In the genomic region with DNA sequence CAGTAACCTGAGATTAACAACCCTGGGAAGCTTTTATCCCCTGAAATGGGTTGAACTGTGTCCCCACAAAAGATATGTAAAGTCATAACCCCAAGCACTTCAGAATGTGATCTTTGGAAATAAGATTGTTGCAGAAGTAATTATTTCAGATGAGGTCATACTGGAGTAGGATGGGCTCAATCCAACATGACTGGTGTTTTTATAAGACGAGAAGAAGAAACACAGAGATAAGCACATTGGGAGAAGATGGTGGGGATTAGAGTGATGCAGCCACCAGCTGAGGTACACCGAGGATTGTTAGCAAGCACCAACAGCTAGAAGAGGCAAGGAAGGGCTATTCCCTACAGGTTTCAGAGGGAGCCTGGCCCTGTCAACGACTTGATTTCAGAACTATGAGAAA, we compare ENCODE assay signal across 25 cellular contexts. TPM values are rescaled to one million over a fixed set of nuclear protein-coding genes. Genes with fewer than 3 reads are reported as not detected.
DNase-seq lines count a peak whose midpoint lies in the region; ATAC-seq, FAIRE-seq and TF ChIP-seq lines count a peak whose summit lies in the region.
"Had no signal": no experiment of that assay in that cellular context is flagged by ENCODE, and none has a peak within 500 bp of the region (broad histone marks: within the 10 kb centered on the region; RNA-seq: fewer than 3 reads in every experiment).

No MANE protein-coding gene starts in this region.

- H3K27ac ChIP-seq in HEK293 (ENCODE audit: extremely low read depth, low read depth, low read length) = no peak overlapping the region
- H3K27ac ChIP-seq in K562 (ENCODE audit: extremely low read depth, low read depth, low read length) = no peak overlapping the region
- peak overlapping the region; percentile 57 for H3K27ac ChIP-seq in osteoblast (ENCODE audit: low read depth, low read length)
- H3K27ac ChIP-seq: BLaER1 had no signal

- intact Hi-C loops in K562 (cut with micrococcal nuclease) = no loop called here

- FAIRE-seq in K562 (lab: Jason Lieb, UNC) = peak; percentile 11
- FAIRE-seq: A204.1, G401.6, GM12891, GM19239 had no signal

- H3K9me1 ChIP-seq in K562 (ENCODE audit: control insufficient read depth, insufficient read depth, low read length) = no peaks in the 10 kb centered on the region

- no peak overlapping the region for H3K9ac ChIP-seq in K562 (ENCODE audit: insufficient read depth in 1 of 2, low read depth in 2 of 2, low read length in 2 of 2)
- H3K9ac ChIP-seq: BLaER1 had no signal

- H3K4me2 ChIP-seq in K562 (ENCODE audit: insufficient read depth, low read length) (no peak overlapping the region), osteoblast (ENCODE audit: insufficient read depth, low read length) (no peak overlapping the region)
- H3K4me2 ChIP-seq: BLaER1 had no signal

- H3K79me2 ChIP-seq in K562 (ENCODE audit: control insufficient read depth, insufficient read depth, low read length) (no peaks in the 10 kb centered on the region), osteoblast (ENCODE audit: insufficient read depth, low read length) (no peaks in the 10 kb centered on the region)

- no peak for TF ChIP-seq RAD21 in K562 (CRISPR knock-in tag; conservative IDR thresholded peaks at IDR 0.05 in 1 of 2, IDR thresholded peaks at IDR 0.05 in 1 of 2)

- no TSS peak for BruUV-seq in K562 (replicated peaks; lab: Mats Ljungman, UMichigan)

- H3K9me3 ChIP-seq in HEK293 (ENCODE audit: control insufficient read depth, insufficient read depth, low read depth, low read length) (no peaks in the 10 kb centered on the region), K562 (replicated peaks; ENCODE audit: control insufficient read depth, insufficient read depth, low read depth, low read length) (no peaks in the 10 kb centered on the region), osteoblast (ENCODE audit: low read depth, low read length) (no peaks in the 10 kb centered on the region)
- H3K9me3 ChIP-seq: BE2C, BLaER1 had no signal

- CTCF ChIA-PET in HEK293 (lab: Yijun Ruan, JAX) = interaction anchor here (0.6 kb wide), 1 partner anchor 576 kb away, joined by 3 read pairs; no protein-coding TSS in a partner anchor
- CTCF ChIA-PET in K562 (lab: Yijun Ruan, JAX; ENCODE audit: low intra/inter-chr PET ratio) = no interaction called here

- H3K4me1 ChIP-seq in HEK293 (ENCODE audit: control insufficient read depth, insufficient read depth, low read length) (peaks cover 8% of the 10 kb centered on the region; the same call in 1 of the 2 replicates), K562 (replicated peaks in 1 of 2; ENCODE audit: control insufficient read depth in 2 of 2, insufficient read depth in 2 of 2, low read length in 2 of 2) (peaks cover 4 to 9% of the 10 kb centered on the region in 2 experiments; a peak in 3 of 5 replicates), osteoblast (ENCODE audit: insufficient read depth, low read length) (peaks cover 23% of the 10 kb centered on the region)
- H3K4me1 ChIP-seq: BE2C, BLaER1 had no signal

- DNase-seq in K562 (ENCODE audit: extremely low read depth in 1 of 4, low spot score in 3 of 4) (peak in 2 of 4 experiments; percentile 34 to 43), osteoblast (ENCODE audit: insufficient read length, low spot score, missing footprints) (no peak), NCI-H187 (lab: John Stamatoyannopoulos, UW) (no peak), NCI-H69 (lab: John Stamatoyannopoulos, UW) (no peak)
- DNase-seq: 8988T; ACHN; BE2C; C1 segment of cervical spinal cord; CD4-positive, alpha-beta memory T cell; CD4-positive, CD25-positive, alpha-beta regulatory T cell; CD8-positive, alpha-beta memory T cell; COR-L47; DMS 273 treated with DMSO at 0.1 percent for 48 hours; DMS153; DMS53; DMS79; DND-41; GF-D8 had no signal

- H3K4me3 ChIP-seq in HEK293 (ENCODE audit: low read depth, low read length) (no peak overlapping the region), K562 (no peak overlapping the region), osteoblast (ENCODE audit: insufficient read depth, low read length) (no peak overlapping the region)
- H3K4me3 ChIP-seq: BLaER1 had no signal

- H3K36me3 ChIP-seq in HEK293 (ENCODE audit: control insufficient read depth in 2 of 2, insufficient read depth in 1 of 2, low read length in 2 of 2) (no peaks in the 10 kb centered on the region), K562 (ENCODE audit: control insufficient read depth, insufficient read depth, low read length) (no peaks in the 10 kb centered on the region), osteoblast (ENCODE audit: insufficient read depth, low read length) (no peaks in the 10 kb centered on the region)
- H3K36me3 ChIP-seq: BE2C, BLaER1 had no signal

- no peak for TF ChIP-seq CTCF in HEK293 (tag by site-specific recombination; IDR thresholded peaks at IDR 0.05)
- no peak for TF ChIP-seq CTCF in K562 (IDR thresholded peaks at IDR 0.05 in 2 of 3, conservative IDR thresholded peaks at IDR 0.05 in 1 of 3; ENCODE audit: insufficient read depth in 2 of 3, low read depth in 1 of 3, low read length in 3 of 3)
- no peak for TF ChIP-seq CTCF in osteoblast (IDR thresholded peaks at IDR 0.05; ENCODE audit: extremely low read depth, low read depth, low read length)

- POLR2A ChIA-PET in HEK293 (lab: Yijun Ruan, JAX) = no interaction called here
- POLR2A ChIA-PET in K562 (lab: Yijun Ruan, JAX) = no interaction called here

- H4K20me1 ChIP-seq in K562 (replicated peaks; ENCODE audit: control insufficient read depth, insufficient read depth, low read length) = no peaks in the 10 kb centered on the region
- H4K20me1 ChIP-seq in osteoblast (ENCODE audit: insufficient read depth, low read length) = no peaks in the 10 kb centered on the region
- H4K20me1 ChIP-seq: BLaER1 had no signal

- TF ChIP-seq POLR2A in K562 (conservative IDR thresholded peaks at IDR 0.05) = no peak

- in situ Hi-C loops in K562 (cut with MboI) = no loop called here

- 3% methylated on average over 3 of the region's 3 CpGs for WGBS in K562 (ENCODE audit: insufficient coverage, low coverage, missing lambda C conversion rate)

- peak; percentile 89 for ATAC-seq in K562
- ATAC-seq in HG02759 (IDR thresholded peaks at IDR 0.05; ENCODE audit: unreplicated experiment) = no peak

- H3K27me3 ChIP-seq in K562 (ENCODE audit: control insufficient read depth in 2 of 2, insufficient read depth in 2 of 2, low read length in 2 of 2) = no peaks in the 10 kb centered on the region
- H3K27me3 ChIP-seq in osteoblast (ENCODE audit: insufficient read depth, low read length) = no peaks in the 10 kb centered on the region
- H3K27me3 ChIP-seq: BE2C, BLaER1 had no signal

- TF ChIP-seq EP300 in K562 (IDR thresholded peaks at IDR 0.05; ENCODE audit: low read length) = 0 out of 2 replicates have a peak, but pooled peaks have one; percentile 6

- H2AFZ ChIP-seq in K562 (ENCODE audit: low read depth, low read length) (no peak overlapping the region), osteoblast (ENCODE audit: low read length) (no peak overlapping the region)

TF ChIP-seq in HEK293, 187 proteins besides CTCF, POLR2A, EP300 and RAD21 (continues in another document):
- TF ChIP-seq ZNF391 (tag by site-specific recombination; IDR thresholded peaks at IDR 0.05; ENCODE audit: borderline replicate concordance, low read depth) = no peak
- no peak for TF ChIP-seq ZNF555 (tag by site-specific recombination; conservative IDR thresholded peaks at IDR 0.05)
- no peak for TF ChIP-seq RBAK (tag by site-specific recombination; IDR thresholded peaks at IDR 0.05)
- no peak for TF ChIP-seq GLIS2 (tag by site-specific recombination; IDR thresholded peaks at IDR 0.05)

TF ChIP-seq in K562, 482 proteins besides CTCF, POLR2A, EP300 and RAD21 (continues in another document):
- TF ChIP-seq, protein P1, sequence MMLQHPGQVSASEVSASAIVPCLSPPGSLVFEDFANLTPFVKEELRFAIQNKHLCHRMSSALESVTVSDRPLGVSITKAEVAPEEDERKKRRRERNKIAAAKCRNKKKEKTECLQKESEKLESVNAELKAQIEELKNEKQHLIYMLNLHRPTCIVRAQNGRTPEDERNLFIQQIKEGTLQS (IDR thresholded peaks at IDR 0.05) = peak; percentile 79
- TF ChIP-seq, protein P1 (CRISPR knock-in tag; conservative IDR thresholded peaks at IDR 0.05) = no peak
- no peak for TF ChIP-seq CSDE1 (IDR thresholded peaks at IDR 0.05)
- TF ChIP-seq ESRRA (IDR thresholded peaks at IDR 0.05; ENCODE audit: borderline replicate concordance, low read depth) = peak; percentile 63

RNA-seq across cellular contexts. Expression of a gene that starts 12.5 kb away (rescaled TPM):
- 38.7 and 108 TPM in 2 replicates for total RNA-seq in K562 (2011; cell fraction: chromatin; rRNA removed; ENCODE audit: low replicate concordance)
- total RNA-seq in K562 (2011; cell fraction: nucleolus; rRNA removed) = 21.5 and 25.4 TPM in 2 replicates
- 49.3 and 95.0 TPM in 2 replicates for total RNA-seq in K562 (2011; cell fraction: nucleoplasm; rRNA removed)
- total RNA-seq in K562 (2014; rRNA removed) (11.8 and 13.8 TPM in 2 replicates), K562 (2014; rRNA removed; fragmentation: Illumina TruSeq; extraction: Trizol) (18.7 and 20.6 TPM in 2 replicates), K562 (2015; rRNA removed; fragmentation: Illumina TruSeq; extraction: Trizol) (14.4 TPM in 2 replicates), K562 (2021) (25.6 and 26.5 TPM in 2 replicates), osteoblast (22.8 and 24.8 TPM in 2 replicates)
- polyA plus RNA-seq in K562 (2011; rRNA removed) (20.3 and 25.0 TPM in 2 replicates), K562 (2014; fragmentation: Illumina TruSeq; extraction: Trizol) (10.9 and 12.0 TPM in 2 replicates), K562 (2014; fragmentation: Nextera tagmentation; extraction: Ambion mirVana) (1 to 10 TPM; 2.9 to 4.0 TPM), K562 (2014; rRNA removed) (6.4 and 9.6 TPM in 2 replicates)
- 5.9 and 15.0 TPM in 2 replicates for polyA plus RNA-seq in K562 (2011; cell fraction: cytosol; rRNA removed)
- polyA plus RNA-seq in K562 (2011; cell fraction: nucleus; rRNA removed) = 58.9 and 61.8 TPM in 2 replicates
- 5.7 and 11.9 TPM in 2 replicates for polyA plus RNA-seq in K562 (2012)
- 77.9 and 82.9 TPM in 2 replicates for polyA minus RNA-seq in K562 (2011; rRNA and poly(A)+ RNA removed)
- 30.2 and 36.7 TPM in 2 replicates for polyA minus RNA-seq in K562 (2011; cell fraction: cytosol; rRNA and poly(A)+ RNA removed)
- polyA minus RNA-seq in K562 (2011; cell fraction: nucleus; rRNA and poly(A)+ RNA removed) = 49.7 and 70.3 TPM in 2 replicates
- polyA plus RNA-seq: CD4-positive, CD25-positive, alpha-beta regulatory T cell; CD8-positive, alpha-beta memory T cell had no signal
